23 cellular contexts compared by ENCODE assay signal in genomic region chr1:170303034-170303433, GRCh38.
A peak's percentile ranks its signal among the peaks of the same experiment; 100 is the strongest.
DNase-seq lines count a peak whose midpoint lies in the region; ATAC-seq, FAIRE-seq and TF ChIP-seq lines count a peak whose summit lies in the region.
"Had no signal": no experiment of that assay in that cellular context is flagged by ENCODE, and none has a peak within 500 bp of the region (broad histone marks: within the 10 kb centered on the region; RNA-seq: fewer than 3 reads in every experiment).

No MANE protein-coding gene starts in this region.

- no peak overlapping the region for H3K4me3 ChIP-seq in choroid plexus epithelial cell (ENCODE audit: low read depth, low read length)
- H3K4me3 ChIP-seq: A549; BLaER1 treated with 17β-estradiol and CSF1 and Interleukin-3, amounts not matched to agents 10 nM and 100 nM; HAP-1 had no signal

- intact Hi-C loops in sciatic nerve (cut with DNase I) = no loop called here

- peak; percentile 54 for ATAC-seq in sciatic nerve
- ATAC-seq in HG03469 (IDR thresholded peaks at IDR 0.05; ENCODE audit: unreplicated experiment) = no peak
- ATAC-seq: A549 had no signal

- TF ChIP-seq CTCF in D721Med (IDR thresholded peaks at IDR 0.05; ENCODE audit: insufficient read depth, missing control alignments) (no peak), choroid plexus epithelial cell (conservative IDR thresholded peaks at IDR 0.05; ENCODE audit: low read depth, low read length) (no peak)

- FAIRE-seq in D721Med (lab: Jason Lieb, UNC) = peak; percentile 25
- FAIRE-seq: A549, G401.6, GM12892, H54 had no signal

- DNase-seq in D721Med (ENCODE audit: insufficient read length, low spot score) (no peak), choroid plexus epithelial cell (ENCODE audit: low read depth) (peak; percentile 23), fibroblast of peridontal ligament (ENCODE audit: extremely low read depth) (peak; percentile 48), sciatic nerve (ENCODE audit: low spot score) (no peak), NCI-H82 treated with DMSO at 0.1 percent for 48 hours (lab: John Stamatoyannopoulos, UW; ENCODE audit: unreplicated experiment) (no peak), DMS 273 (lab: John Stamatoyannopoulos, UW; ENCODE audit: unreplicated experiment) (no peak)
- DNase-seq: 8988T; ACHN; AML-193; BE2C; CD4-positive, alpha-beta T cell; CD8-positive, alpha-beta memory T cell; DMS153; DND-41; GOT3; HFFc6 had no signal

Comparison
In these comparisons a context has a peak if more than half of its experiments do, and no peak if none do; other contexts are left out.
1. DNase-seq: peak in choroid plexus epithelial cell (single experiment) and fibroblast of peridontal ligament (single experiment); none in D721Med (single experiment), sciatic nerve (single experiment), NCI-H82 treated with DMSO at 0.1 percent for 48 hours (single experiment) and DMS 273 (single experiment).